Comparison of ENCODE assay signal across 39 cellular contexts in the genomic region with DNA sequence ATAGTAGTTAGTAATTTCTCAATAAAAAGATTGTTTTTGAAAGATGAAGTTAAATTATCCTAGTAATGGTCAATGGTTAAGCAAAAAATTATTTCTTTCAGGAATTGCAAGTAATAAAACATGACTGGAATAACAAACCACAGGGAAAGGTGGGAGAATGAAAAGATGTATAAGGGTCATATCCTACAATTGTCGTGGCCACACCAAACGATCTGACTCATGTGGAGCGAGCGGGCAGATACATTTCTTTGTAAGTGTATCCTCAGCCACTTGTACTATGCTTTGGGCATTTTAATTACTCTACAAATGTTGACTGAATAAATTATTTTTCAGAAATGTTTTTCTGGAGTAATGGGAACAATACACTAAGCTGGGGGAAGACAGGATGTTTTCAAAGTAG. TPM values are rescaled to one million over a fixed set of nuclear protein-coding genes. Genes with fewer than 3 reads are reported as not detected.
"Had no signal": no experiment of that assay in that cellular context is flagged by ENCODE, and none has a peak within 500 bp of the region (broad histone marks: within the 10 kb centered on the region; RNA-seq: fewer than 3 reads in every experiment).

No MANE protein-coding gene starts in this region.

- H3K27ac Mint-ChIP-seq: activated B cell treated with CpG ODN at 0.5 μM for 24 hours; activated CD4-positive, alpha-beta memory T cell treated with anti-CD3 and anti-CD28 coated beads for 36 hours; activated CD4-positive, alpha-beta T cell treated with anti-CD3 and anti-CD28 coated beads, Interleukin-2, amount 10 ng/mL, durations not matched to agents 24 days and 14 days; activated CD8-positive, alpha-beta T cell treated with anti-CD3 and anti-CD28 coated beads for 36 hours; activated naive CD4-positive, alpha-beta T cell treated with anti-CD3 and anti-CD28 coated beads for 36 hours; activated naive CD4-positive, alpha-beta T cell treated with anti-CD3 and anti-CD28 coated beads, Interleukin-2, amount 50 U/mL, for 72 hours; activated naive CD8-positive, alpha-beta T cell treated with anti-CD3 and anti-CD28 coated beads for 36 hours; activated T-cell treated with anti-CD3 and anti-CD28 coated beads, Interleukin-2, amount 50 U/mL, for 72 hours; activated T-helper 1 cell treated with anti-CD3 and anti-CD28 coated beads, Interleukin-12 subunit alpha, Interleukin-12 subunit beta, Interleukin-2, Interleukin-4 antibody, amounts not matched to agents 30 ng/mL and 10 ng/mL and 1 ng/mL, durations not matched to agents 14 hours and 24 hours and 36 hours; activated T-helper 17 cell treated with anti-CD3 and anti-CD28 coated beads, Interleukin-2, amount 50 U/mL, for 72 hours; T-helper 1 cell treated with Interleukin-12 subunit alpha and Interleukin-12 subunit beta and Interleukin-4 antibody, amounts not matched to agents 30 μg/mL and 1 μg/mL, for 36 hours; T-helper 2 cell treated with Interferon-gamma antibody and Interleukin-4, amounts not matched to agents 5 μg/mL and 100 μg/mL, for 36 hours had no signal

- H3K36me3 ChIP-seq: adrenal gland, brain microvascular endothelial cell, breast epithelium had no signal

- H3K4me1 ChIP-seq: adrenal gland, body of pancreas, breast epithelium had no signal

- ATAC-seq: activated CD8-positive, alpha-beta T cell treated with anti-CD3 and anti-CD28 coated beads for 36 hours; activated naive CD4-positive, alpha-beta T cell treated with anti-CD3 and anti-CD28 coated beads, Interleukin-2, amount 50 U/mL, for 72 hours; activated T-cell treated with anti-CD3 and anti-CD28 coated beads, Interleukin-2, amount 50 U/mL, for 4 hours; activated T-cell treated with anti-CD3 and anti-CD28 coated beads, Interleukin-2, amount 50 U/mL, for 72 hours; activated T-helper 17 cell treated with anti-CD3 and anti-CD28 coated beads, Interleukin-2, amount 50 U/mL, for 72 hours; body of pancreas had no signal

- H3K27ac ChIP-seq: adrenal gland, body of pancreas, brain microvascular endothelial cell, breast epithelium, VCaP had no signal

- FAIRE-seq: astrocyte, TTC549 had no signal

- H3K4me3 Mint-ChIP-seq: activated B cell treated with CpG ODN at 0.5 μM for 24 hours; activated CD4-positive, alpha-beta memory T cell treated with anti-CD3 and anti-CD28 coated beads for 36 hours; activated CD4-positive, alpha-beta T cell treated with anti-CD3 and anti-CD28 coated beads, Interleukin-2, amount 10 ng/mL, durations not matched to agents 24 days and 14 days; activated CD8-positive, alpha-beta T cell treated with anti-CD3 and anti-CD28 coated beads for 36 hours; activated naive CD4-positive, alpha-beta T cell treated with anti-CD3 and anti-CD28 coated beads for 36 hours; activated naive CD8-positive, alpha-beta T cell treated with anti-CD3 and anti-CD28 coated beads for 36 hours; activated T-cell treated with anti-CD3 and anti-CD28 coated beads, Interleukin-2, amount 50 U/mL, for 4 hours; activated T-cell treated with anti-CD3 and anti-CD28 coated beads, Interleukin-2, amount 50 U/mL, for 72 hours; activated T-helper 1 cell treated with anti-CD3 and anti-CD28 coated beads, Interleukin-12 subunit alpha, Interleukin-12 subunit beta, Interleukin-2, Interleukin-4 antibody, amounts not matched to agents 30 ng/mL and 10 ng/mL and 1 ng/mL, durations not matched to agents 14 hours and 24 hours and 36 hours; T-helper 1 cell treated with Interleukin-12 subunit alpha and Interleukin-12 subunit beta and Interleukin-4 antibody, amounts not matched to agents 30 μg/mL and 1 μg/mL, for 36 hours; T-helper 2 cell treated with Interferon-gamma antibody and Interleukin-4, amounts not matched to agents 5 μg/mL and 100 μg/mL, for 36 hours had no signal

- H3K4me3 ChIP-seq: adrenal gland, body of pancreas, breast epithelium had no signal

- DNase-seq: activated B cell treated with CpG ODN at 0.5 μM for 24 hours; activated CD4-positive, alpha-beta memory T cell treated with anti-CD3 and anti-CD28 coated beads for 36 hours; activated CD4-positive, alpha-beta T cell treated with anti-CD3 and anti-CD28 coated beads for 4 hours; activated CD4-positive, alpha-beta T cell treated with anti-CD3 and anti-CD28 coated beads, Interleukin-2, amount 10 ng/mL, durations not matched to agents 24 days and 14 days; activated CD4-positive, alpha-beta T cell treated with anti-CD3 and anti-CD28 coated beads, Interleukin-2, amount 50 U/mL, for 1 hour; activated CD4-positive, alpha-beta T cell treated with anti-CD3 and anti-CD28 coated beads, Interleukin-2, amount 50 U/mL, for 4 hours; activated CD4-positive, CD25-positive, alpha-beta regulatory T cell treated with anti-CD3 and anti-CD28 coated beads, Interleukin-2, amount 50 U/mL, for 72 hours; activated CD8-positive, alpha-beta memory T cell treated with anti-CD3 and anti-CD28 coated beads, Interleukin-2, amount 50 U/mL, for 4 hours; activated CD8-positive, alpha-beta T cell treated with anti-CD3 and anti-CD28 coated beads for 36 hours; activated effector memory CD4-positive, alpha-beta T cell treated with anti-CD3 and anti-CD28 coated beads, Interleukin-2, amount 50 U/mL, for 16 hours; activated gamma-delta T cell treated with Interleukin-2 at 50 U/mL for 16 hours; activated naive CD4-positive, alpha-beta T cell; activated naive CD4-positive, alpha-beta T cell treated with anti-CD3 and anti-CD28 coated beads for 36 hours; activated naive CD4-positive, alpha-beta T cell treated with anti-CD3 and anti-CD28 coated beads, Interleukin-2, amount 50 U/mL, for 16 hours; activated naive CD8-positive, alpha-beta T cell treated with anti-CD3 and anti-CD28 coated beads for 36 hours; activated T-cell treated with anti-CD3 and anti-CD28 coated beads for 4 hours; activated T-cell treated with anti-CD3 and anti-CD28 coated beads, Interleukin-2, amount 50 U/mL, for 1 hour; activated T-cell treated with anti-CD3 and anti-CD28 coated beads, Interleukin-2, amount 50 U/mL, for 4 hours; activated T-cell treated with anti-CD3 and anti-CD28 coated beads, Interleukin-2, amount 50 U/mL, for 72 hours; adrenal gland; amniotic stem cell; aorta; body of pancreas; brain microvascular endothelial cell; SW 1271; T-helper 1 cell; T-helper 2 cell; T-helper 9 cell had no signal

- H3K27me3 ChIP-seq: adrenal gland, body of pancreas, brain microvascular endothelial cell, breast epithelium had no signal

- H3K27me3 Mint-ChIP-seq: activated CD4-positive, alpha-beta memory T cell treated with anti-CD3 and anti-CD28 coated beads for 36 hours; activated naive CD8-positive, alpha-beta T cell treated with anti-CD3 and anti-CD28 coated beads for 36 hours; activated T-helper 17 cell treated with anti-CD3 and anti-CD28 coated beads, Interleukin-2, amount 50 U/mL, for 72 hours had no signal

- H3K4me1 Mint-ChIP-seq: activated B cell treated with CpG ODN at 0.5 μM for 24 hours had no signal

RNA-seq across cellular contexts. Expression of gene ACSM4, which starts 45.5 kb away (rescaled TPM):
- total RNA-seq: activated B cell treated with CpG ODN at 0.5 μM for 24 hours; activated CD4-positive, alpha-beta memory T cell treated with anti-CD3 and anti-CD28 coated beads for 36 hours; activated CD4-positive, alpha-beta T cell treated with anti-CD3 and anti-CD28 coated beads, Interleukin-2, amount 10 ng/mL, durations not matched to agents 24 days and 14 days; activated CD8-positive, alpha-beta memory T cell treated with anti-CD3 and anti-CD28 coated beads for 36 hours; activated CD8-positive, alpha-beta T cell treated with anti-CD3 and anti-CD28 coated beads for 36 hours; activated naive CD4-positive, alpha-beta T cell treated with anti-CD3 and anti-CD28 coated beads for 36 hours; activated naive CD4-positive, alpha-beta T cell treated with anti-CD3 and anti-CD28 coated beads, Interleukin-2, amount 50 U/mL, for 72 hours; activated naive CD8-positive, alpha-beta T cell treated with anti-CD3 and anti-CD28 coated beads for 36 hours; activated T-cell treated with anti-CD3 and anti-CD28 coated beads, Interleukin-2, amount 50 U/mL, for 4 hours; activated T-cell treated with anti-CD3 and anti-CD28 coated beads, Interleukin-2, amount 50 U/mL, for 72 hours; activated T-helper 1 cell treated with anti-CD3 and anti-CD28 coated beads, Interleukin-12 subunit alpha, Interleukin-12 subunit beta, Interleukin-2, Interleukin-4 antibody, amounts not matched to agents 30 ng/mL and 10 ng/mL and 1 ng/mL, durations not matched to agents 14 hours and 24 hours and 36 hours; activated T-helper 17 cell treated with anti-CD3 and anti-CD28 coated beads, Interleukin-2, amount 50 U/mL, for 72 hours; adrenal gland; aorta; astrocyte; body of pancreas; breast epithelium; cardiac septum had no signal
- polyA plus RNA-seq: adrenal gland, aorta had no signal
